8 cellular contexts compared by ENCODE assay signal in genomic region chrX:102768984-102769761, GRCh38. TPM values are rescaled to one million over a fixed set of nuclear protein-coding genes. Genes with fewer than 3 reads are reported as not detected.
DNase-seq lines count a peak whose midpoint lies in the region; ATAC-seq and TF ChIP-seq lines count a peak whose summit lies in the region.

No MANE protein-coding gene starts in this region.

- no peak overlapping the region for H3K4ac ChIP-seq in mesenchymal stem cell (ENCODE audit: low read depth in 1 of 2, low read length in 2 of 2)

- H3K27me3 Mint-ChIP-seq in CD4-positive, alpha-beta memory T cell: no peaks in the 10 kb centered on the region
- no peaks in the 10 kb centered on the region for H3K27me3 Mint-ChIP-seq in activated CD8-positive, alpha-beta T cell treated with anti-CD3 and anti-CD28 coated beads for 36 hours
- no peaks in the 10 kb centered on the region for H3K27me3 Mint-ChIP-seq in effector memory CD8-positive, alpha-beta T cell

- 0% methylated on average over 4 of the region's 22 CpGs for WGBS in mesenchymal stem cell

- H3K4me2 ChIP-seq in mesenchymal stem cell (ENCODE audit: low read length, poor library complexity, severe bottlenecking): peak overlapping the region; percentile 74

- no peak for TF ChIP-seq CTCF in activated CD8-positive, alpha-beta T cell treated with anti-CD3 and anti-CD28 coated beads for 36 hours (IDR thresholded peaks at IDR 0.05)

- H3K79me1 ChIP-seq in mesenchymal stem cell (replicated peaks; ENCODE audit: low read length, poor library complexity, severe bottlenecking): peaks cover 4% of the 10 kb centered on the region

- CTCF ChIA-PET in CD4-positive, alpha-beta memory T cell (lab: Charles Lee; ENCODE audit: partially characterized antibody): no interaction called here
- CTCF ChIA-PET in activated CD8-positive, alpha-beta T cell treated with anti-CD3 and anti-CD28 coated beads for 36 hours (lab: Charles Lee): no interaction called here

- H2AK5ac ChIP-seq in mesenchymal stem cell (ENCODE audit: low read length, severe bottlenecking): no peak overlapping the region

- H3K27ac Mint-ChIP-seq in CD4-positive, alpha-beta memory T cell: peak overlapping the region; percentile 95 to 100 (median 98)
- H3K27ac Mint-ChIP-seq in activated CD8-positive, alpha-beta T cell treated with anti-CD3 and anti-CD28 coated beads for 36 hours: peak overlapping the region; percentile 94
- peak overlapping the region; percentile 98 to 100 for H3K27ac Mint-ChIP-seq in effector memory CD8-positive, alpha-beta T cell

- peaks cover 9% of the 10 kb centered on the region for H3K4me1 ChIP-seq in CD4-positive, alpha-beta memory T cell (ENCODE audit: insufficient read depth, low read length)
- no peaks in the 10 kb centered on the region for H3K4me1 ChIP-seq in mesenchymal stem cell (ENCODE audit: control insufficient read depth, insufficient read depth, low read depth, low read length)

- POLR2A ChIA-PET in CD4-positive, alpha-beta memory T cell (lab: Charles Lee; ENCODE audit: partially characterized antibody): no interaction called here
- POLR2A ChIA-PET in activated CD8-positive, alpha-beta T cell treated with anti-CD3 and anti-CD28 coated beads for 36 hours (lab: Charles Lee): no interaction called here

- peak overlapping the region; percentile 47 to 52 for H3K4me3 ChIP-seq in CD4-positive, alpha-beta memory T cell (ENCODE audit: low read length in 2 of 2)
- H3K4me3 ChIP-seq in mesenchymal stem cell (ENCODE audit: insufficient read depth in 1 of 2, low read depth in 1 of 2, low read length in 2 of 2): peak overlapping the region; percentile 64 to 84

- ATAC-seq in GM19397 (IDR thresholded peaks at IDR 0.05; ENCODE audit: unreplicated experiment) (peak; percentile 97), HG03565 (IDR thresholded peaks at IDR 0.05; ENCODE audit: unreplicated experiment) (peak; percentile 94)
- peak; percentile 92 for ATAC-seq in activated CD8-positive, alpha-beta T cell treated with anti-CD3 and anti-CD28 coated beads for 36 hours
- peak; percentile 94 for ATAC-seq in effector memory CD8-positive, alpha-beta T cell (replicated peaks)

- peaks cover 0 to 11% of the 10 kb centered on the region in 2 donors for H3K36me3 Mint-ChIP-seq in CD4-positive, alpha-beta memory T cell
- H3K36me3 Mint-ChIP-seq in activated CD8-positive, alpha-beta T cell treated with anti-CD3 and anti-CD28 coated beads for 36 hours (ENCODE audit: low read depth): peaks cover 9% of the 10 kb centered on the region
- H3K36me3 Mint-ChIP-seq in effector memory CD8-positive, alpha-beta T cell (ENCODE audit: insufficient read depth): peaks cover 9% of the 10 kb centered on the region

- intact Hi-C loops in CD4-positive, alpha-beta memory T cell (cut with micrococcal nuclease): loop anchor here (2.0 to 5.0 kb wide), 2 partner anchors 48 to 107 kb away; partner anchors contain the start of gene GPRASP3
- intact Hi-C loops in activated CD8-positive, alpha-beta T cell treated with anti-CD3 and anti-CD28 coated beads for 36 hours (cut with micrococcal nuclease): no loop called here

- H2AFZ ChIP-seq in mesenchymal stem cell (ENCODE audit: low read depth, low read length): peak overlapping the region; percentile 27

- no peak overlapping the region for H2BK12ac ChIP-seq in mesenchymal stem cell (ENCODE audit: low read length in 2 of 2)

- H3K23ac ChIP-seq in mesenchymal stem cell (ENCODE audit: low read length in 2 of 2): no peak overlapping the region

- H2BK5ac ChIP-seq in mesenchymal stem cell (ENCODE audit: low read depth, low read length, poor library complexity, severe bottlenecking): no peak overlapping the region

- peak overlapping the region; percentile 95 to 99 (median 96) for H3K4me3 Mint-ChIP-seq in CD4-positive, alpha-beta memory T cell
- peak overlapping the region; percentile 96 for H3K4me3 Mint-ChIP-seq in activated CD8-positive, alpha-beta T cell treated with anti-CD3 and anti-CD28 coated beads for 36 hours
- H3K4me3 Mint-ChIP-seq in effector memory CD8-positive, alpha-beta T cell: peak overlapping the region; percentile 95 to 98

- H4K91ac ChIP-seq in mesenchymal stem cell (ENCODE audit: low read length): no peak overlapping the region

- no peaks in the 10 kb centered on the region for H3K9me3 ChIP-seq in CD4-positive, alpha-beta memory T cell (ENCODE audit: control insufficient read depth in 1 of 2, low read length in 2 of 2)
- H3K9me3 ChIP-seq in mesenchymal stem cell (ENCODE audit: control insufficient read depth, low read length): no peaks in the 10 kb centered on the region

- H3K14ac ChIP-seq in mesenchymal stem cell (ENCODE audit: low read length in 2 of 2): no peak overlapping the region

- H3K27me3 ChIP-seq in CD4-positive, alpha-beta memory T cell (ENCODE audit: insufficient read depth, low read length): no peaks in the 10 kb centered on the region
- H3K27me3 ChIP-seq in mesenchymal stem cell (ENCODE audit: control insufficient read depth in 1 of 2, insufficient read depth in 1 of 2, low read length in 2 of 2): no peaks in the 10 kb centered on the region

- H3K27ac ChIP-seq in CD4-positive, alpha-beta memory T cell (ENCODE audit: low read depth, low read length): peak overlapping the region; percentile 67
- no peak overlapping the region for H3K27ac ChIP-seq in mesenchymal stem cell (ENCODE audit: low read length, poor library complexity, severe bottlenecking)

- H3K36me3 ChIP-seq in CD4-positive, alpha-beta memory T cell (ENCODE audit: insufficient read depth, low read length): no peaks in the 10 kb centered on the region
- no peaks in the 10 kb centered on the region for H3K36me3 ChIP-seq in mesenchymal stem cell (ENCODE audit: control insufficient read depth in 1 of 2, insufficient read depth in 2 of 2, low read depth in 1 of 2, low read length in 2 of 2)

- peaks cover 6 to 15% (median 10%) of the 10 kb centered on the region in 4 donors for H3K4me1 Mint-ChIP-seq in CD4-positive, alpha-beta memory T cell
- peaks cover 7% of the 10 kb centered on the region for H3K4me1 Mint-ChIP-seq in activated CD8-positive, alpha-beta T cell treated with anti-CD3 and anti-CD28 coated beads for 36 hours (ENCODE audit: low read depth)
- peaks cover 12% of the 10 kb centered on the region in 2 donors for H3K4me1 Mint-ChIP-seq in effector memory CD8-positive, alpha-beta T cell (ENCODE audit: low read depth in 2 of 2)

- no peaks in the 10 kb centered on the region for H3K9me3 Mint-ChIP-seq in CD4-positive, alpha-beta memory T cell
- no peaks in the 10 kb centered on the region for H3K9me3 Mint-ChIP-seq in activated CD8-positive, alpha-beta T cell treated with anti-CD3 and anti-CD28 coated beads for 36 hours
- H3K9me3 Mint-ChIP-seq in effector memory CD8-positive, alpha-beta T cell: no peaks in the 10 kb centered on the region

- peak overlapping the region; percentile 87 for H4K8ac ChIP-seq in mesenchymal stem cell (ENCODE audit: low read length)

- H2BK120ac ChIP-seq in mesenchymal stem cell (ENCODE audit: low read depth, low read length): no peak overlapping the region

- H2BK15ac ChIP-seq in mesenchymal stem cell (ENCODE audit: low read depth, poor library complexity, severe bottlenecking): no peak overlapping the region

- peak; percentile 77 to 87 (median 80) for DNase-seq in CD4-positive, alpha-beta memory T cell
- DNase-seq in NCI-H748 treated with DMSO at 0.1 percent for 48 hours (lab: John Stamatoyannopoulos, UW): peak; percentile 74
- peak; percentile 89 for DNase-seq in activated CD8-positive, alpha-beta T cell treated with anti-CD3 and anti-CD28 coated beads for 36 hours
- peak; percentile 73 to 81 (median 78) for DNase-seq in effector memory CD8-positive, alpha-beta T cell
- peak; percentile 93 for DNase-seq in mesenchymal stem cell
- peak; percentile 31 for DNase-seq in stimulated activated CD8-positive, alpha-beta memory T cell treated with anti-CD3 and anti-CD28 coated beads, Interleukin-12 subunit alpha, Interleukin-12 subunit beta, amount 100 ng/mL, for 24 hours (ENCODE audit: extremely low read depth)

- peak overlapping the region; percentile 97 for H3K9ac ChIP-seq in mesenchymal stem cell (ENCODE audit: low read length)

- H3K18ac ChIP-seq in mesenchymal stem cell (ENCODE audit: low read depth in 1 of 2, low read length in 2 of 2): no peak overlapping the region

RNA-seq across cellular contexts. Expression of gene GPRASP3, which starts 48.6 kb away (rescaled TPM):
- 1 to 10 TPM; 2.4 to 3.5 TPM for total RNA-seq in CD4-positive, alpha-beta memory T cell
- 1 to 10 TPM in 1 of 2 donors, under 1 TPM in 1; 0.63 to 1.1 TPM for polyA plus RNA-seq in CD4-positive, alpha-beta memory T cell
- 1 to 10 TPM; 1.3 to 2.0 TPM for total RNA-seq in activated CD8-positive, alpha-beta T cell treated with anti-CD3 and anti-CD28 coated beads for 36 hours
- 3.3 TPM for polyA plus RNA-seq in mesenchymal stem cell (2013, experiment 1 of 2)
- polyA plus RNA-seq in mesenchymal stem cell (2013, experiment 2 of 2): 3.3 TPM

RNA-seq across cellular contexts. Expression of gene GPRASP2, which starts 56.9 kb away (rescaled TPM):
- 1 to 10 TPM; 2.2 to 3.2 TPM for total RNA-seq in CD4-positive, alpha-beta memory T cell
- 1 to 10 TPM; 1.6 to 1.8 TPM for polyA plus RNA-seq in CD4-positive, alpha-beta memory T cell
- under 1 TPM; 0.67 to 0.77 TPM for total RNA-seq in activated CD8-positive, alpha-beta T cell treated with anti-CD3 and anti-CD28 coated beads for 36 hours
- polyA plus RNA-seq in mesenchymal stem cell (2013, experiment 1 of 2): 4.7 TPM
- polyA plus RNA-seq in mesenchymal stem cell (2013, experiment 2 of 2): 4.6 TPM

Comparison
In these comparisons a context has a peak if more than half of its experiments do, and no peak if none do; other contexts are left out.
1. DNase-seq: peak in every context shown above with its lines; median percentile 93 in mesenchymal stem cell; 89 in activated CD8-positive, alpha-beta T cell treated with anti-CD3 and anti-CD28 coated beads for 36 hours; 80 in CD4-positive, alpha-beta memory T cell; 78 in effector memory CD8-positive, alpha-beta T cell; 74 in NCI-H748 treated with DMSO at 0.1 percent for 48 hours; 31 in stimulated activated CD8-positive, alpha-beta memory T cell treated with anti-CD3 and anti-CD28 coated beads, Interleukin-12 subunit alpha, Interleukin-12 subunit beta, amount 100 ng/mL, for 24 hours.